1 cellular context compared by ENCODE assay signal in the genomic region with DNA sequence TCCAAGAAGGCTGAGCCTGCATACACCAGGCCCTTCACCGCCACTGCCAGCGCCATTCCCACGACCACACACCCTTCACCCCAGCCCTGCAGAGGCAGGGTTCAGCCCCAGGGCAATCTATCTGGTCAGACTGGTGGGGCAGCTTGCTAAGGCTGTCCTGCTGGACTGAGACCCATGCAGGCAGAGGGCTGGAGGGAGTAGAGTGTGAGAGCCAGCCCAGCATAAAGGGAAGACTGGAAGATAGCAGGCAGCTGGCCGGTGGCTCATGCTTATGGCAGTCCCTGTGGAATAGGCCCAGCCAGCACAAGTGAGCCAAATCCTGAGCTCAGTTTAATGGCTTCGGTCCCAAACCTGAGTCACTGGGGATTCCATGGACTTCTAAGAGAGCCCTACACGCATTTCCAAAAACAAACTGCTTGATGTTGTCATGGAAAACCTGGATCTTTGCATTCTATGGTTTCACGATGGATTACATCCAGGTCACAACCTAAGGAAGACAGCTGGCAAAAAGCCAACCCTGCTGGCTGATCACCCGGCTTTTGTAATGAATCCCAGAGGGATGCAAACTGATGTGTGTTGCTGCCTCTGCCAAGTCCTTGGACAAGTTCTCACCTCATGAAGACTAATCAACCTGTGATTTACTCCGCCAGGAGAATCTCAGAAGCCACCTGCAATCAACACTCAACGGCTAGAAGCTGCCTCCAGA.
A peak's percentile ranks its signal among the peaks of the same experiment; 100 is the strongest.
TF ChIP-seq lines count a peak whose summit lies in the region.

No MANE protein-coding gene starts in this region.

TF ChIP-seq in liver, 16 proteins besides CTCF, POLR2A, EP300 and RAD21 (continued from another document):
- TF ChIP-seq, protein P1, sequence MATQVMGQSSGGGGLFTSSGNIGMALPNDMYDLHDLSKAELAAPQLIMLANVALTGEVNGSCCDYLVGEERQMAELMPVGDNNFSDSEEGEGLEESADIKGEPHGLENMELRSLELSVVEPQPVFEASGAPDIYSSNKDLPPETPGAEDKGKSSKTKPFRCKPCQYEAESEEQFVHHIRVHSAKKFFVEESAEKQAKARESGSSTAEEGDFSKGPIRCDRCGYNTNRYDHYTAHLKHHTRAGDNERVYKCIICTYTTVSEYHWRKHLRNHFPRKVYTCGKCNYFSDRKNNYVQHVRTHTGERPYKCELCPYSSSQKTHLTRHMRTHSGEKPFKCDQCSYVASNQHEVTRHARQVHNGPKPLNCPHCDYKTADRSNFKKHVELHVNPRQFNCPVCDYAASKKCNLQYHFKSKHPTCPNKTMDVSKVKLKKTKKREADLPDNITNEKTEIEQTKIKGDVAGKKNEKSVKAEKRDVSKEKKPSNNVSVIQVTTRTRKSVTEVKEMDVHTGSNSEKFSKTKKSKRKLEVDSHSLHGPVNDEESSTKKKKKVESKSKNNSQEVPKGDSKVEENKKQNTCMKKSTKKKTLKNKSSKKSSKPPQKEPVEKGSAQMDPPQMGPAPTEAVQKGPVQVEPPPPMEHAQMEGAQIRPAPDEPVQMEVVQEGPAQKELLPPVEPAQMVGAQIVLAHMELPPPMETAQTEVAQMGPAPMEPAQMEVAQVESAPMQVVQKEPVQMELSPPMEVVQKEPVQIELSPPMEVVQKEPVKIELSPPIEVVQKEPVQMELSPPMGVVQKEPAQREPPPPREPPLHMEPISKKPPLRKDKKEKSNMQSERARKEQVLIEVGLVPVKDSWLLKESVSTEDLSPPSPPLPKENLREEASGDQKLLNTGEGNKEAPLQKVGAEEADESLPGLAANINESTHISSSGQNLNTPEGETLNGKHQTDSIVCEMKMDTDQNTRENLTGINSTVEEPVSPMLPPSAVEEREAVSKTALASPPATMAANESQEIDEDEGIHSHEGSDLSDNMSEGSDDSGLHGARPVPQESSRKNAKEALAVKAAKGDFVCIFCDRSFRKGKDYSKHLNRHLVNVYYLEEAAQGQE (IDR thresholded peaks at IDR 0.05), result peak; percentile 35
- no peak for TF ChIP-seq FOXA1 (IDR thresholded peaks at IDR 0.05)
- TF ChIP-seq JUND (IDR thresholded peaks at IDR 0.05), result peak; percentile 56 to 62
- TF ChIP-seq, protein P2, sequence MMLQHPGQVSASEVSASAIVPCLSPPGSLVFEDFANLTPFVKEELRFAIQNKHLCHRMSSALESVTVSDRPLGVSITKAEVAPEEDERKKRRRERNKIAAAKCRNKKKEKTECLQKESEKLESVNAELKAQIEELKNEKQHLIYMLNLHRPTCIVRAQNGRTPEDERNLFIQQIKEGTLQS (IDR thresholded peaks at IDR 0.05), result no peak
- TF ChIP-seq, protein P3, sequence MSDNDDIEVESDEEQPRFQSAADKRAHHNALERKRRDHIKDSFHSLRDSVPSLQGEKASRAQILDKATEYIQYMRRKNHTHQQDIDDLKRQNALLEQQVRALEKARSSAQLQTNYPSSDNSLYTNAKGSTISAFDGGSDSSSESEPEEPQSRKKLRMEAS (IDR thresholded peaks at IDR 0.05), result no peak
- no peak for TF ChIP-seq HNF4A (conservative IDR thresholded peaks at IDR 0.05)
- no peak for TF ChIP-seq FOXA2 (IDR thresholded peaks at IDR 0.05)
- no peak for TF ChIP-seq TAF1 (conservative IDR thresholded peaks at IDR 0.05)
- no peak for TF ChIP-seq HNF4G (IDR thresholded peaks at IDR 0.05)
- TF ChIP-seq, protein P4, sequence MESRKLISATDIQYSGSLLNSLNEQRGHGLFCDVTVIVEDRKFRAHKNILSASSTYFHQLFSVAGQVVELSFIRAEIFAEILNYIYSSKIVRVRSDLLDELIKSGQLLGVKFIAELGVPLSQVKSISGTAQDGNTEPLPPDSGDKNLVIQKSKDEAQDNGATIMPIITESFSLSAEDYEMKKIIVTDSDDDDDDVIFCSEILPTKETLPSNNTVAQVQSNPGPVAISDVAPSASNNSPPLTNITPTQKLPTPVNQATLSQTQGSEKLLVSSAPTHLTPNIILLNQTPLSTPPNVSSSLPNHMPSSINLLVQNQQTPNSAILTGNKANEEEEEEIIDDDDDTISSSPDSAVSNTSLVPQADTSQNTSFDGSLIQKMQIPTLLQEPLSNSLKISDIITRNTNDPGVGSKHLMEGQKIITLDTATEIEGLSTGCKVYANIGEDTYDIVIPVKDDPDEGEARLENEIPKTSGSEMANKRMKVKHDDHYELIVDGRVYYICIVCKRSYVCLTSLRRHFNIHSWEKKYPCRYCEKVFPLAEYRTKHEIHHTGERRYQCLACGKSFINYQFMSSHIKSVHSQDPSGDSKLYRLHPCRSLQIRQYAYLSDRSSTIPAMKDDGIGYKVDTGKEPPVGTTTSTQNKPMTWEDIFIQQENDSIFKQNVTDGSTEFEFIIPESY (IDR thresholded peaks at IDR 0.05), result no peak
- peak; percentile 86 for TF ChIP-seq NR2F2 (IDR thresholded peaks at IDR 0.05)
- TF ChIP-seq RXRA (IDR thresholded peaks at IDR 0.05), result no peak
- TF ChIP-seq YY1 (IDR thresholded peaks at IDR 0.05), result no peak
TF ChIP-seq in liver: peak in this region for 4.
